In genomic region chr5:32314658-32315057, GRCh38 we compare ENCODE assay signal across 13 cellular contexts. TPM values are rescaled to one million over a fixed set of nuclear protein-coding genes. Genes with fewer than 3 reads are reported as not detected.
A peak's percentile ranks its signal among the peaks of the same experiment; 100 is the strongest.
DNase-seq lines count a peak whose midpoint lies in the region; ATAC-seq and TF ChIP-seq lines count a peak whose summit lies in the region.
"Had no signal": no experiment of that assay in that cellular context is flagged by ENCODE, and none has a peak within 500 bp of the region (broad histone marks: within the 10 kb centered on the region; RNA-seq: fewer than 3 reads in every experiment).

No MANE protein-coding gene starts in this region.

- H4K20me1 ChIP-seq in GM23338 (replicated peaks; ENCODE audit: insufficient read depth), result peaks cover 10% of the 10 kb centered on the region; the same call in 1 of the 2 replicates

- H2AFZ ChIP-seq in GM23338, result no peak overlapping the region

- H3K27me3 ChIP-seq in CD4-positive, alpha-beta memory T cell (ENCODE audit: insufficient read depth, low read length), result no peaks in the 10 kb centered on the region
- H3K27me3 ChIP-seq in GM23338 (ENCODE audit: insufficient read depth) (no peaks in the 10 kb centered on the region), heart right ventricle (no peaks in the 10 kb centered on the region)

- H3K36me3 Mint-ChIP-seq in CD4-positive, alpha-beta memory T cell, result peaks cover 0 to 6% of the 10 kb centered on the region in 2 donors
- H3K36me3 Mint-ChIP-seq in GM23338 (ENCODE audit: low read depth), result peaks cover 11% of the 10 kb centered on the region
- H3K36me3 Mint-ChIP-seq in activated naive CD8-positive, alpha-beta T cell treated with anti-CD3 and anti-CD28 coated beads for 36 hours, result peaks cover 5% of the 10 kb centered on the region
- no peaks in the 10 kb centered on the region for H3K36me3 Mint-ChIP-seq in naive B cell

- H3K4me1 ChIP-seq in CD4-positive, alpha-beta memory T cell (ENCODE audit: insufficient read depth, low read length), result peaks cover 21% of the 10 kb centered on the region
- H3K4me1 ChIP-seq in GM23338 (ENCODE audit: insufficient read depth) (peaks cover 11% of the 10 kb centered on the region; the same call in 1 of the 2 replicates), heart right ventricle (peaks cover 0 to 28% (median 20%) of the 10 kb centered on the region in 9 donors)

- H3K9me3 ChIP-seq in CD4-positive, alpha-beta memory T cell (ENCODE audit: control insufficient read depth in 1 of 2, low read length in 2 of 2), result no peaks in the 10 kb centered on the region
- H3K9me3 ChIP-seq in heart right ventricle, result no peaks in the 10 kb centered on the region
- H3K9me3 ChIP-seq: mucosa of descending colon, psoas muscle had no signal

- intact Hi-C loops in CD4-positive, alpha-beta memory T cell (cut with micrococcal nuclease), result loop anchor here (5.0 to 10.0 kb wide), 4 partner anchors 37 to 1130 kb away; partner anchors contain the start of gene TARS1
- intact Hi-C loops in heart right ventricle (cut with DNase I), result loop anchor here in 7 of 10 donors (5.0 to 10.0 kb wide), 4 partner anchors 37 to 82 kb away; no protein-coding TSS in a partner anchor

- POLR2A ChIA-PET in CD4-positive, alpha-beta memory T cell (lab: Charles Lee; ENCODE audit: partially characterized antibody), result no interaction called here

- DNase-seq in CD4-positive, alpha-beta memory T cell, result no peak
- no peak for DNase-seq in GM23338 (ENCODE audit: low spot score)
- DNase-seq in activated naive CD8-positive, alpha-beta T cell treated with anti-CD3 and anti-CD28 coated beads for 36 hours, result no peak
- DNase-seq in naive B cell, result no peak
- DNase-seq in NCI-H526 treated with DMSO at 0.1 percent for 48 hours (lab: John Stamatoyannopoulos, UW), result no peak
- DNase-seq in heart right ventricle, result no peak
- DNase-seq: C1 segment of cervical spinal cord, H7, kidney, psoas muscle had no signal

- H3K4me2 ChIP-seq in GM23338, result no peak overlapping the region

- H3K36me3 ChIP-seq in CD4-positive, alpha-beta memory T cell (ENCODE audit: insufficient read depth, low read length), result no peaks in the 10 kb centered on the region
- H3K36me3 ChIP-seq in GM23338 (ENCODE audit: insufficient read depth) (no peaks in the 10 kb centered on the region), heart right ventricle (peaks cover 0 to 4% (median 0%) of the 10 kb centered on the region in 9 donors)

- no peak overlapping the region for H3K4me3 ChIP-seq in CD4-positive, alpha-beta memory T cell (ENCODE audit: low read length in 2 of 2)
- no peak overlapping the region for H3K4me3 ChIP-seq in GM23338
- H3K4me3 ChIP-seq in heart right ventricle, result no peak overlapping the region
- H3K4me3 ChIP-seq: mucosa of descending colon, psoas muscle had no signal

- TF ChIP-seq CTCF in GM23338 (conservative IDR thresholded peaks at IDR 0.05; ENCODE audit: low read depth in 2 of 2), result no peak
- TF ChIP-seq CTCF in heart right ventricle (IDR thresholded peaks at IDR 0.05), result no peak

- H3K4me1 Mint-ChIP-seq in CD4-positive, alpha-beta memory T cell, result peaks cover 16 to 35% (median 19%) of the 10 kb centered on the region in 4 donors
- H3K4me1 Mint-ChIP-seq in GM23338, result peaks cover 20% of the 10 kb centered on the region
- H3K4me1 Mint-ChIP-seq in activated naive CD8-positive, alpha-beta T cell treated with anti-CD3 and anti-CD28 coated beads for 36 hours, result peaks cover 14% of the 10 kb centered on the region
- peaks cover 20 to 31% (median 24%) of the 10 kb centered on the region in 3 donors for H3K4me1 Mint-ChIP-seq in naive B cell

- peaks cover 4% of the 10 kb centered on the region; the same call in 1 of the 2 replicates for H3F3A ChIP-seq in GM23338 (replicated peaks; ENCODE audit: low read depth)

- H3K79me2 ChIP-seq in GM23338 (replicated peaks; ENCODE audit: insufficient read depth), result peaks cover 29% of the 10 kb centered on the region

- H3K4me3 Mint-ChIP-seq in CD4-positive, alpha-beta memory T cell, result peak overlapping the region in 7 of 8 donors; percentile 19 to 71 (median 49)
- H3K4me3 Mint-ChIP-seq in GM23338 (peak overlapping the region; percentile 53; the same call in 2 of the 3 replicates), naive B cell (peak overlapping the region in 7 of 8 donors; percentile 39 to 92 (median 71))
- H3K4me3 Mint-ChIP-seq in activated naive CD8-positive, alpha-beta T cell treated with anti-CD3 and anti-CD28 coated beads for 36 hours, result peak overlapping the region; percentile 54

- CTCF ChIA-PET in CD4-positive, alpha-beta memory T cell (lab: Charles Lee; ENCODE audit: partially characterized antibody), result interaction anchor here (2.1 kb wide), 1 partner anchor 15 kb away, joined by 5 read pairs; no protein-coding TSS in a partner anchor

- no peak overlapping the region for H3K27ac ChIP-seq in CD4-positive, alpha-beta memory T cell (ENCODE audit: low read depth, low read length)
- H3K27ac ChIP-seq in GM23338 (ENCODE audit: low read depth) (no peak overlapping the region), heart right ventricle (no peak overlapping the region)
- H3K27ac ChIP-seq: psoas muscle had no signal

- ATAC-seq in GM23338 (no peak), naive B cell (ENCODE audit: low read depth in 2 of 2) (no peak), HG03439 (IDR thresholded peaks at IDR 0.05; ENCODE audit: unreplicated experiment) (no peak), heart right ventricle (no peak)
- ATAC-seq: mucosa of descending colon, psoas muscle, Right ventricle myocardium inferior had no signal

- WGBS in heart right ventricle, 2 donors, result 82 to 89% methylated on average over 5 of the region's 5 CpGs

- H3K27me3 Mint-ChIP-seq in CD4-positive, alpha-beta memory T cell, result no peaks in the 10 kb centered on the region
- peaks cover 14% of the 10 kb centered on the region for H3K27me3 Mint-ChIP-seq in GM23338 (ENCODE audit: insufficient read depth, low read depth, poor library complexity)
- no peaks in the 10 kb centered on the region for H3K27me3 Mint-ChIP-seq in activated naive CD8-positive, alpha-beta T cell treated with anti-CD3 and anti-CD28 coated beads for 36 hours
- no peaks in the 10 kb centered on the region for H3K27me3 Mint-ChIP-seq in naive B cell

- no peaks in the 10 kb centered on the region for H3K9me2 ChIP-seq in GM23338 (ENCODE audit: insufficient read depth)

- H3K9me3 Mint-ChIP-seq in CD4-positive, alpha-beta memory T cell, result no peaks in the 10 kb centered on the region
- H3K9me3 Mint-ChIP-seq in GM23338, result no peaks in the 10 kb centered on the region
- no peaks in the 10 kb centered on the region for H3K9me3 Mint-ChIP-seq in activated naive CD8-positive, alpha-beta T cell treated with anti-CD3 and anti-CD28 coated beads for 36 hours
- H3K9me3 Mint-ChIP-seq in naive B cell, result peaks cover 0 to 1% (median 0%) of the 10 kb centered on the region in 7 donors

- H3K27ac Mint-ChIP-seq in CD4-positive, alpha-beta memory T cell, result peak overlapping the region in 5 of 7 donors; percentile 29 to 86 (median 68)
- H3K27ac Mint-ChIP-seq in GM23338 (no peak overlapping the region), naive B cell (peak overlapping the region in 1 of 6 donors; percentile 28)
- no peak overlapping the region for H3K27ac Mint-ChIP-seq in activated naive CD8-positive, alpha-beta T cell treated with anti-CD3 and anti-CD28 coated beads for 36 hours

TF ChIP-seq in GM23338, 12 proteins besides CTCF, POLR2A, EP300 and RAD21:
- TF ChIP-seq POLR2AphosphoS5 (IDR thresholded peaks at IDR 0.05; ENCODE audit: low read depth), result no peak
- no peak for TF ChIP-seq ETS1 (IDR thresholded peaks at IDR 0.05)
- TF ChIP-seq REST (IDR thresholded peaks at IDR 0.05; ENCODE audit: unreplicated experiment), result no peak
- TF ChIP-seq STAT1 (IDR thresholded peaks at IDR 0.05; ENCODE audit: unreplicated experiment), result no peak

RNA-seq across cellular contexts. Expression of gene MTMR12, which starts 1.9 kb away (rescaled TPM):
- 10 to 100 TPM; 26.3 to 26.4 TPM for total RNA-seq in CD4-positive, alpha-beta memory T cell
- 10 to 100 TPM; 11.6 to 18.0 TPM for polyA plus RNA-seq in CD4-positive, alpha-beta memory T cell
- total RNA-seq in GM23338 (2014; rRNA removed; shearing (Covaris generic)), result 47.4 and 51.6 TPM in 2 replicates
- polyA plus RNA-seq in GM23338 (2016; fragmentation: Nextera tagmentation; extraction: Ambion mirVana), result 17.7 and 18.3 TPM in 2 replicates
- 10 to 100 TPM; 24.0 to 24.9 TPM for total RNA-seq in activated naive CD8-positive, alpha-beta T cell treated with anti-CD3 and anti-CD28 coated beads for 36 hours
- polyA plus RNA-seq in naive B cell (ENCODE audit: low read depth in 6 of 6), result 10 to 100 TPM; 16.9 to 32.1 (median 20.5) TPM
- total RNA-seq in heart right ventricle, result 10 to 100 TPM; 15.4 to 27.2 (median 19.9) TPM
- polyA plus RNA-seq in heart right ventricle, result 1 to 10 TPM; 5.4 to 5.6 TPM

Comparison
In these comparisons a context has a peak if more than half of its experiments do, and no peak if none do; other contexts are left out.
1. H3K27ac Mint-ChIP-seq: peak in CD4-positive, alpha-beta memory T cell (5 of 7); none in GM23338 (single experiment) and activated naive CD8-positive, alpha-beta T cell treated with anti-CD3 and anti-CD28 coated beads for 36 hours (single experiment).
2. Peak in every context shown above with its lines, with median percentiles within 50 percentile points of each other: H3K4me3 Mint-ChIP-seq.